In genomic region chr4:176436500-176436973, GRCh38 we compare ENCODE assay signal across 12 cellular contexts.
DNase-seq lines count a peak whose midpoint lies in the region; ATAC-seq lines count a peak whose summit lies in the region.
"Had no signal": no experiment of that assay in that cellular context is flagged by ENCODE, and none has a peak within 500 bp of the region (broad histone marks: within the 10 kb centered on the region; RNA-seq: fewer than 3 reads in every experiment).

No MANE protein-coding gene starts in this region.

- peaks cover 4% of the 10 kb centered on the region for H3K4me1 ChIP-seq in neuron (ENCODE audit: insufficient read depth, low read length)
- H3K4me1 ChIP-seq: tibial nerve had no signal

- no peak overlapping the region for H3K27ac Mint-ChIP-seq in T-helper 17 cell
- H3K27ac Mint-ChIP-seq in stimulated activated effector memory CD8-positive, alpha-beta T cell treated with anti-CD3 and anti-CD28 coated beads, Interleukin-12 subunit alpha, Interleukin-12 subunit beta, amount 100 ng/mL, for 72 hours, result no peak overlapping the region
- H3K27ac Mint-ChIP-seq: activated naive CD8-positive, alpha-beta T cell; T-cell had no signal

- intact Hi-C loops in cardiac septum (cut with DNase I), result no loop called here

- peak overlapping the region; percentile 17 for H2AFZ ChIP-seq in neuron (ENCODE audit: low read depth, low read length)

- no peak overlapping the region for H3K4me3 ChIP-seq in neuron (ENCODE audit: low read length)
- H3K4me3 ChIP-seq: tibial nerve had no signal

- peak; percentile 46 for ATAC-seq in GM18909 (IDR thresholded peaks at IDR 0.05; ENCODE audit: poor library complexity, unreplicated experiment)
- ATAC-seq in HG03139 (IDR thresholded peaks at IDR 0.05; ENCODE audit: unreplicated experiment), result peak; percentile 29
- ATAC-seq in T-helper 17 cell, result peak; percentile 12
- no peak for ATAC-seq in stimulated activated effector memory CD8-positive, alpha-beta T cell treated with anti-CD3 and anti-CD28 coated beads, Interleukin-12 subunit alpha, Interleukin-12 subunit beta, amount 100 ng/mL, for 72 hours
- ATAC-seq: T-cell had no signal

- no peaks in the 10 kb centered on the region for H3K36me3 Mint-ChIP-seq in T-helper 17 cell (ENCODE audit: low read depth)
- no peaks in the 10 kb centered on the region for H3K36me3 Mint-ChIP-seq in stimulated activated effector memory CD8-positive, alpha-beta T cell treated with anti-CD3 and anti-CD28 coated beads, Interleukin-12 subunit alpha, Interleukin-12 subunit beta, amount 100 ng/mL, for 72 hours
- H3K36me3 Mint-ChIP-seq: activated naive CD8-positive, alpha-beta T cell; T-cell had no signal

- no peaks in the 10 kb centered on the region for H3K36me3 ChIP-seq in neuron (ENCODE audit: insufficient read depth, low read length)
- H3K36me3 ChIP-seq: tibial nerve had no signal

- no peaks in the 10 kb centered on the region for H3K27me3 Mint-ChIP-seq in T-helper 17 cell
- H3K27me3 Mint-ChIP-seq: T-cell had no signal

- no peak overlapping the region for H3K4me3 Mint-ChIP-seq in T-helper 17 cell
- H3K4me3 Mint-ChIP-seq in stimulated activated effector memory CD8-positive, alpha-beta T cell treated with anti-CD3 and anti-CD28 coated beads, Interleukin-12 subunit alpha, Interleukin-12 subunit beta, amount 100 ng/mL, for 72 hours, result no peak overlapping the region
- H3K4me3 Mint-ChIP-seq: activated naive CD8-positive, alpha-beta T cell; T-cell had no signal

- no peak for DNase-seq in T-helper 17 cell
- DNase-seq in AG08396 (ENCODE audit: low spot score), result no peak
- no peak for DNase-seq in stimulated activated effector memory CD8-positive, alpha-beta T cell treated with anti-CD3 and anti-CD28 coated beads, Interleukin-12 subunit alpha, Interleukin-12 subunit beta, amount 100 ng/mL, for 72 hours (ENCODE audit: low spot score in 2 of 2)
- DNase-seq in DMS 273 (lab: John Stamatoyannopoulos, UW; ENCODE audit: unreplicated experiment), result no peak
- DNase-seq in cardiac septum (ENCODE audit: low spot score), result no peak
- DNase-seq: stimulated activated CD4-positive, alpha-beta T cell treated with anti-CD3 and anti-CD28 coated beads, Interleukin-15, amount 100 ng/mL, for 24 hours; T-cell had no signal

- no peaks in the 10 kb centered on the region for H3K9me3 ChIP-seq in T-helper 17 cell (ENCODE audit: control insufficient read depth, low read length, poor library complexity, severe bottlenecking)
- H3K9me3 ChIP-seq in neuron (ENCODE audit: low read length), result no peaks in the 10 kb centered on the region
- H3K9me3 ChIP-seq: tibial nerve had no signal

- H3K4me1 Mint-ChIP-seq in T-helper 17 cell, result peaks cover 9% of the 10 kb centered on the region
- no peaks in the 10 kb centered on the region for H3K4me1 Mint-ChIP-seq in stimulated activated effector memory CD8-positive, alpha-beta T cell treated with anti-CD3 and anti-CD28 coated beads, Interleukin-12 subunit alpha, Interleukin-12 subunit beta, amount 100 ng/mL, for 72 hours

- no peaks in the 10 kb centered on the region for H3K9me3 Mint-ChIP-seq in stimulated activated effector memory CD8-positive, alpha-beta T cell treated with anti-CD3 and anti-CD28 coated beads, Interleukin-12 subunit alpha, Interleukin-12 subunit beta, amount 100 ng/mL, for 72 hours
- H3K9me3 Mint-ChIP-seq: T-cell had no signal

- H3K27me3 ChIP-seq in neuron (ENCODE audit: insufficient read depth, low read length), result no peaks in the 10 kb centered on the region
- H3K27me3 ChIP-seq: tibial nerve had no signal
